In the genomic region with DNA sequence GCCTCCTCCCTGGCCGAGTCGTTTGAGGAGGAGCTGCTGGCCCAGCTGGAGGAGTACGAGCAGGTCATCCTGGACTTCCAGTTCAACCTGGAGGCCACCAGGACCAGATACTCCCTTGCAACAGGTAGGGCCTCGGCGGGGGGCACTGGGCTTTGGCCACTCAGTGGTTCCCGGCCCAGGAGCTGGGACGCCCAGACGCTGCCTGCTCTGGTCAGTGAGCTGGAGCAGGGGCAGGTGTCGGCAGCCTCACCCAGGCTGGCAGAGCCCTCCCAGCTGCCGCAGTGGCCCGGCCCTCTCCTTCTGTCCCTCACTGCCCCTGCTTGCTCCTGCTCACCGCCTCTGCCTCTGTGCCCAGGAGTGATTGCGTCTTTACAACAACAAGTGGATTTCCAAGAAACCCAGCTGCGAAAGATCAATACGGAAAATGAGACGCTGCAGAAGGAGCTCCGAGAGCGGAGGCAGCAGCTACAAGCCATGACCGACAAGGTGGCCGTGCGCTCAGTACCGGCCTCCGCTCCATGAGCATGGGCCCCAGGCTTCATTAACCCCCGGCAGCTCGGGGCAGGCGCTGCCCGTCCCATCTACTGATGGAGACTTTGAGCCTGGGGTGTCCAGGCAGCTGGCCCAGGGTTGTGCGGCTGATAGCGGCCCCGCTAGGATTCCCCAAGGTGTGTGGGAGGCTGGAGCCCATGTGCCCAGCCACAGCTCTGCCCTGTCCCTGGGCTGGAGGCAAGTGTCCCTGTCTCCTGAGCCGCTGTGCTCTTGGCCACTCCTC, we compare ENCODE assay signal across 30 cellular contexts. TPM values are rescaled to one million over a fixed set of nuclear protein-coding genes. Genes with fewer than 3 reads are reported as not detected.
"Had no signal": no experiment of that assay in that cellular context is flagged by ENCODE, and none has a peak within 500 bp of the region (broad histone marks: within the 10 kb centered on the region; RNA-seq: fewer than 3 reads in every experiment).

No MANE protein-coding gene starts in this region.

- H3K36me3 Mint-ChIP-seq: activated naive CD8-positive, alpha-beta T cell treated with anti-CD3 and anti-CD28 coated beads for 36 hours; natural killer cell; stimulated activated effector memory CD8-positive, alpha-beta T cell treated with anti-CD3 and anti-CD28 coated beads, Interleukin-12 subunit alpha, Interleukin-12 subunit beta, amount 100 ng/mL, for 72 hours had no signal

- H3K9me3 ChIP-seq: breast epithelium, colonic mucosa, esophagus muscularis mucosa, vagina had no signal

- DNase-seq: activated B cell treated with CpG ODN at 0.5 μM for 24 hours; activated CD4-positive, alpha-beta T cell treated with anti-CD3 and anti-CD28 coated beads for 36 hours; activated CD4-positive, alpha-beta T cell treated with anti-CD3 and anti-CD28 coated beads, Interleukin-2, amount 50 U/mL, for 4 hours; activated CD8-positive, alpha-beta memory T cell treated with anti-CD3 and anti-CD28 coated beads for 24 hours; activated CD8-positive, alpha-beta memory T cell treated with anti-CD3 and anti-CD28 coated beads, Interleukin-2, amount 50 U/mL, for 4 hours; activated naive CD4-positive, alpha-beta T cell treated with Interleukin-2 at 50 U/mL for 16 hours; activated naive CD8-positive, alpha-beta T cell treated with anti-CD3 and anti-CD28 coated beads for 36 hours; activated T-cell treated with anti-CD3 and anti-CD28 coated beads, Interleukin-2, amount 50 U/mL, for 48 hours; colonic mucosa; head of caudate nucleus; islet precursor cell; midbrain; natural killer cell; small intestine; stimulated activated CD4-positive, alpha-beta T cell treated with anti-CD3 and anti-CD28 coated beads, Interleukin-2, amount 100 ng/mL, for 24 hours; stomach; trophoblast cell had no signal

- H3K4me1 ChIP-seq: breast epithelium, colonic mucosa, esophagus muscularis mucosa, parathyroid adenoma, stomach, vagina had no signal

- H3K9me3 Mint-ChIP-seq: activated B cell treated with CpG ODN at 0.5 μM for 24 hours; central memory CD8-positive, alpha-beta T cell had no signal

- H3K27ac Mint-ChIP-seq: activated B cell treated with CpG ODN at 0.5 μM for 24 hours; activated CD4-positive, alpha-beta T cell treated with anti-CD3 and anti-CD28 coated beads for 36 hours; activated naive CD8-positive, alpha-beta T cell treated with anti-CD3 and anti-CD28 coated beads for 36 hours; natural killer cell; stimulated activated effector memory CD8-positive, alpha-beta T cell treated with anti-CD3 and anti-CD28 coated beads, Interleukin-12 subunit alpha, Interleukin-12 subunit beta, amount 100 ng/mL, for 72 hours had no signal

- ATAC-seq: activated CD4-positive, alpha-beta T cell treated with anti-CD3 and anti-CD28 coated beads for 36 hours; left lobe of liver; natural killer cell; sciatic nerve; stimulated activated effector memory CD8-positive, alpha-beta T cell treated with anti-CD3 and anti-CD28 coated beads, Interleukin-12 subunit alpha, Interleukin-12 subunit beta, amount 100 ng/mL, for 72 hours had no signal

- H3K4me1 Mint-ChIP-seq: activated B cell treated with CpG ODN at 0.5 μM for 24 hours; activated CD4-positive, alpha-beta T cell treated with anti-CD3 and anti-CD28 coated beads for 36 hours; activated naive CD8-positive, alpha-beta T cell treated with anti-CD3 and anti-CD28 coated beads for 36 hours; central memory CD8-positive, alpha-beta T cell; natural killer cell; stimulated activated effector memory CD8-positive, alpha-beta T cell treated with anti-CD3 and anti-CD28 coated beads, Interleukin-12 subunit alpha, Interleukin-12 subunit beta, amount 100 ng/mL, for 72 hours had no signal

- H3K27me3 ChIP-seq: colonic mucosa, vagina had no signal

- H2AFZ ChIP-seq: parathyroid adenoma had no signal

- H3K27ac ChIP-seq: breast epithelium, colonic mucosa, esophagus muscularis mucosa, parathyroid adenoma, stomach, vagina had no signal

- H3K4me3 ChIP-seq: breast epithelium, colonic mucosa, esophagus muscularis mucosa, stomach, vagina had no signal

- H3K36me3 ChIP-seq: breast epithelium, colonic mucosa, esophagus muscularis mucosa, stomach, vagina had no signal

- H3K4me3 Mint-ChIP-seq: activated B cell treated with CpG ODN at 0.5 μM for 24 hours; activated CD4-positive, alpha-beta T cell treated with anti-CD3 and anti-CD28 coated beads for 36 hours; activated naive CD8-positive, alpha-beta T cell treated with anti-CD3 and anti-CD28 coated beads for 36 hours; central memory CD8-positive, alpha-beta T cell; natural killer cell; stimulated activated effector memory CD8-positive, alpha-beta T cell treated with anti-CD3 and anti-CD28 coated beads, Interleukin-12 subunit alpha, Interleukin-12 subunit beta, amount 100 ng/mL, for 72 hours had no signal

- H3K9ac ChIP-seq: parathyroid adenoma had no signal

RNA-seq across cellular contexts. Expression of gene SMIM1, which starts 9.0 kb away (rescaled TPM):
- total RNA-seq: frontal cortex; stomach; T-helper 1 cell treated with Interleukin-12 subunit alpha and Interleukin-12 subunit beta and Interleukin-4 antibody, amounts not matched to agents 30 ng/mL and 1 ng/mL, for 36 hours; temporal lobe; vagina had no signal

RNA-seq across cellular contexts. Expression of gene CCDC27, which starts 11.3 kb away (rescaled TPM):
- total RNA-seq: activated B cell treated with CpG ODN at 0.5 μM for 24 hours; activated CD4-positive, alpha-beta T cell treated with anti-CD3 and anti-CD28 coated beads for 36 hours; activated naive CD8-positive, alpha-beta T cell treated with anti-CD3 and anti-CD28 coated beads for 36 hours; breast epithelium; colonic mucosa; esophagus muscularis mucosa; frontal cortex; left lobe of liver; lung microvascular endothelial cell; natural killer cell; pulmonary artery endothelial cell; sciatic nerve; stomach; T-helper 1 cell treated with Interleukin-12 subunit alpha and Interleukin-12 subunit beta and Interleukin-4 antibody, amounts not matched to agents 30 ng/mL and 1 ng/mL, for 36 hours; temporal lobe; vagina had no signal
- polyA plus RNA-seq: stomach had no signal
